ENCODE assay signal across 8 cellular contexts in genomic region chr22:23218867-23219251, GRCh38. TPM values are rescaled to one million over a fixed set of nuclear protein-coding genes. Genes with fewer than 3 reads are reported as not detected.
DNase-seq lines count a peak whose midpoint lies in the region; ATAC-seq lines count a peak whose summit lies in the region.

No MANE protein-coding gene starts in this region.

- no peak for ATAC-seq in naive thymus-derived CD8-positive, alpha-beta T cell
- no peak for ATAC-seq in HG02852 (IDR thresholded peaks at IDR 0.05; ENCODE audit: unreplicated experiment)
- ATAC-seq in HG02610 (IDR thresholded peaks at IDR 0.05; ENCODE audit: unreplicated experiment), result no peak
- no peak for ATAC-seq in GM19324 (IDR thresholded peaks at IDR 0.05; ENCODE audit: low FRiP score, unreplicated experiment)

- peaks cover 7% of the 10 kb centered on the region for H3K36me3 Mint-ChIP-seq in activated T-cell treated with anti-CD3 and anti-CD28 coated beads, Interleukin-2, amount 50 U/mL, for 24 hours (ENCODE audit: low read depth)
- no peaks in the 10 kb centered on the region for H3K36me3 Mint-ChIP-seq in naive thymus-derived CD8-positive, alpha-beta T cell

- no peaks in the 10 kb centered on the region for H3K27me3 Mint-ChIP-seq in activated T-cell treated with anti-CD3 and anti-CD28 coated beads, Interleukin-2, amount 50 U/mL, for 24 hours
- H3K27me3 Mint-ChIP-seq in naive thymus-derived CD8-positive, alpha-beta T cell, result no peaks in the 10 kb centered on the region

- POLR2A ChIA-PET in naive thymus-derived CD8-positive, alpha-beta T cell (lab: Charles Lee), result interaction anchor here (1.1 to 3.0 kb wide), 3 partner anchors 10 to 38 kb away, joined by 7 to 15 read pairs (median 7); partner anchors contain the start of gene BCR

- peaks cover 96% of the 10 kb centered on the region for H3K4me1 Mint-ChIP-seq in activated T-cell treated with anti-CD3 and anti-CD28 coated beads, Interleukin-2, amount 50 U/mL, for 24 hours (ENCODE audit: low read depth)
- peaks cover 74 to 100% (median 99%) of the 10 kb centered on the region in 4 donors for H3K4me1 Mint-ChIP-seq in naive thymus-derived CD8-positive, alpha-beta T cell

- H3K27ac Mint-ChIP-seq in activated T-cell treated with anti-CD3 and anti-CD28 coated beads, Interleukin-2, amount 50 U/mL, for 24 hours, result peak overlapping the region; percentile 98
- H3K27ac Mint-ChIP-seq in naive thymus-derived CD8-positive, alpha-beta T cell, result peak overlapping the region; percentile 81 to 96 (median 93)

- H3K9me3 Mint-ChIP-seq in activated T-cell treated with anti-CD3 and anti-CD28 coated beads, Interleukin-2, amount 50 U/mL, for 24 hours, result no peaks in the 10 kb centered on the region
- H3K9me3 Mint-ChIP-seq in naive thymus-derived CD8-positive, alpha-beta T cell, result no peaks in the 10 kb centered on the region

- no peak for DNase-seq in activated T-cell treated with anti-CD3 and anti-CD28 coated beads, Interleukin-2, amount 50 U/mL, for 24 hours
- DNase-seq in activated T-cell treated with anti-CD3 and anti-CD28 coated beads for 4 hours (no peak), NCI-H82 (lab: John Stamatoyannopoulos, UW) (peak; percentile 98), dermis blood vessel endothelial cell (peak; percentile 81)
- DNase-seq in naive thymus-derived CD8-positive, alpha-beta T cell, result peak in 2 of 10 donors; percentile 9 to 41

- H3K4me3 Mint-ChIP-seq in activated T-cell treated with anti-CD3 and anti-CD28 coated beads, Interleukin-2, amount 50 U/mL, for 24 hours, result peak overlapping the region; percentile 69
- peak overlapping the region; percentile 68 to 95 (median 78) for H3K4me3 Mint-ChIP-seq in naive thymus-derived CD8-positive, alpha-beta T cell

RNA-seq across cellular contexts. Expression of gene BCR, which starts 38.5 kb away (rescaled TPM):
- 186 and 288 TPM in 2 replicates for total RNA-seq in dermis blood vessel endothelial cell
- total RNA-seq in naive thymus-derived CD8-positive, alpha-beta T cell, result 10 to 100 TPM; 72.1 to 76.9 TPM
- polyA plus RNA-seq in naive thymus-derived CD8-positive, alpha-beta T cell, result 10 to 100 TPM in 1 of 3 donors, 1 to 10 TPM in 2; 3.8 to 18.3 (median 5.6) TPM

Comparison
In these comparisons a context has a peak if more than half of its experiments do, and no peak if none do; other contexts are left out.
1. DNase-seq: peak in NCI-H82 (single experiment) and dermis blood vessel endothelial cell (single experiment); none in activated T-cell treated with anti-CD3 and anti-CD28 coated beads, Interleukin-2, amount 50 U/mL, for 24 hours (single experiment) and activated T-cell treated with anti-CD3 and anti-CD28 coated beads for 4 hours (single experiment).